Comparison of ENCODE assay signal across 9 cellular contexts in the genomic region with DNA sequence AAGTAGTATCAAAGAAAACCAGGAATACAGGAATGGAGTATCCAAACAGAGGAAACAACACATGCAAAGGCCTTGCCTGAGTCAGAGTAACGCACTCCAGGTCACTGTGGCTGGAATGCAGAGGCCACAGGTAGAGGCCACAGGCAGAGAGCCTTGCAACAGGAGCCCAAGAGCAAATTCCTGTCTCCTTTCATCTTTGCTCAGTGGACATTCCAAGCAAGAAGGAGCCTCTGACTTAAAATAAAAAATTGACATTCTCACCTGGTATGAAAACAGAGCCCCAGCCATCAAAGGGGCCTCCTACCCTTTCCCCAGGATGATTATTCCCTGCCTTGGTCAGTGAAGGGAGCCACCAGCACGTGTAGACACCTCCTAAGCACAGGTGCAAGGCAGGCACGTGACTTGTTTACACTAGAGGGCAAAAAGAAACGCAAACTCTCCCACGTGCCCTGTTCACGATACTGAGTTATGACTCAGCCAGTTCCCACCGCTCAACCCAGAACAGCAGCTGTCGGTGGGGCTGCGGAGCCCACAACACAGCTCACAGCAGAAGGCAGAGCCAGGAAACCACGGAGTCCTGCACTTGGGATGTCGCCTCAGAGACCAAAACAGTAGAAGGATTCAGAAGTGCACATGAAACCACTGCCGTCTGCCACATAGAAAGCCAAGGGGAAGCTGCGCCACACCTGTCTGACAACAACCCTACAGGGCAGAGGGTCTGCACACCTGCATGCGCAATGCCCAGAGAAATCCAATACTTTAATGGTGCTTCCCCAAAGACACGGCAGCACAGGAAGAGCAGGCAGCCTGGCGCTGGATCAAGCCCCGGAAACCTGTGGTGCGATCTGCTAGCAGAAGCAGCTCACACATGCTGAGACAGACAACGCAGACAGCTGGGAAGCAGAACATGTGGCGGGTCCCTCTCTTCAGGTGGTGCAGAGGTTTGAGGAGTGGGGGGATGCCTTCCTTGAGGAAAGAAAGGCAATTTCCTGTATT. TPM values are rescaled to one million over a fixed set of nuclear protein-coding genes. Genes with fewer than 3 reads are reported as not detected.
DNase-seq lines count a peak whose midpoint lies in the region; ATAC-seq and TF ChIP-seq lines count a peak whose summit lies in the region.
"Had no signal": no experiment of that assay in that cellular context is flagged by ENCODE, and none has a peak within 500 bp of the region (broad histone marks: within the 10 kb centered on the region; RNA-seq: fewer than 3 reads in every experiment).

No MANE protein-coding gene starts in this region.

- H3K36me3 Mint-ChIP-seq in progenitor cell of endocrine pancreas (ENCODE audit: insufficient read depth) = peaks cover 6% of the 10 kb centered on the region

- peak overlapping the region; percentile 43 for H3K9ac ChIP-seq in fibroblast of lung (ENCODE audit: insufficient read depth, low read length)

- peaks cover 41% of the 10 kb centered on the region for H3K4me1 Mint-ChIP-seq in progenitor cell of endocrine pancreas (ENCODE audit: low read depth)

- no peak overlapping the region for H3K4me3 ChIP-seq in fibroblast of lung (replicated peaks in 1 of 4; ENCODE audit: control extremely low read depth in 1 of 4, insufficient read depth in 1 of 4, low read depth in 3 of 4, low read length in 4 of 4)

- peak overlapping the region; percentile 96 for H3K27ac Mint-ChIP-seq in progenitor cell of endocrine pancreas

- H3K27me3 Mint-ChIP-seq in progenitor cell of endocrine pancreas = no peaks in the 10 kb centered on the region

- TF ChIP-seq CTCF in C4-2B (conservative IDR thresholded peaks at IDR 0.05) (no peak), fibroblast of lung (conservative IDR thresholded peaks at IDR 0.05 in 1 of 2, IDR thresholded peaks at IDR 0.05 in 1 of 2; ENCODE audit: low read depth in 1 of 2, low read length in 2 of 2) (no peak), progenitor cell of endocrine pancreas (IDR thresholded peaks at IDR 0.05; ENCODE audit: unreplicated experiment) (no peak)

- H3K36me3 ChIP-seq in fibroblast of lung (ENCODE audit: control insufficient read depth, insufficient read depth, low read length) = no peaks in the 10 kb centered on the region

- H3K4me3 Mint-ChIP-seq in progenitor cell of endocrine pancreas (ENCODE audit: low read depth) = peak overlapping the region; percentile 37

- peak overlapping the region; percentile 53 for H3K4me2 ChIP-seq in fibroblast of lung (ENCODE audit: extremely low read depth, insufficient read depth, low read length)

- no peaks in the 10 kb centered on the region for H4K20me1 ChIP-seq in fibroblast of lung (ENCODE audit: control insufficient read depth, extremely low read depth, insufficient read depth, low read length)

- peak overlapping the region; percentile 33 for H3K27ac ChIP-seq in C4-2B
- H3K27ac ChIP-seq in fibroblast of lung (ENCODE audit: insufficient read depth, low read length) = peak overlapping the region; percentile 80
- H3K27ac ChIP-seq: HL-60 had no signal

- ATAC-seq in GM19395 (IDR thresholded peaks at IDR 0.05; ENCODE audit: unreplicated experiment) = peak; percentile 95
- ATAC-seq in HG03460 (IDR thresholded peaks at IDR 0.05; ENCODE audit: unreplicated experiment) = peak; percentile 95

- H3K9me3 Mint-ChIP-seq in progenitor cell of endocrine pancreas (ENCODE audit: low read depth) = no peaks in the 10 kb centered on the region

- H3K27me3 ChIP-seq in fibroblast of lung (ENCODE audit: control insufficient read depth, insufficient read depth, low read length) = no peaks in the 10 kb centered on the region

- H3K4me1 ChIP-seq in fibroblast of lung (ENCODE audit: control insufficient read depth, extremely low read depth, insufficient read depth, low read length) = peaks cover 43% of the 10 kb centered on the region

- DNase-seq in NCI-H774 (lab: John Stamatoyannopoulos, UW) (peak; percentile 47), fibroblast of lung (ENCODE audit: low read depth in 2 of 2) (peak; percentile 84 to 91), progenitor cell of endocrine pancreas (ENCODE audit: low spot score, unreplicated experiment) (peak; percentile 20), hepatic stellate cell (ENCODE audit: low spot score) (no peak)
- DNase-seq in activated T-cell treated with anti-CD3 and anti-CD28 coated beads, Interleukin-2, amount 50 U/mL, for 48 hours = peak; percentile 46 to 57

- no peaks in the 10 kb centered on the region for H3K9me3 ChIP-seq in fibroblast of lung (ENCODE audit: control insufficient read depth, insufficient read depth, low read depth, low read length)

- no peak overlapping the region for H2AFZ ChIP-seq in fibroblast of lung (ENCODE audit: low read length)

- no peaks in the 10 kb centered on the region for H3K79me2 ChIP-seq in fibroblast of lung (ENCODE audit: control insufficient read depth, insufficient read depth, low read length)

RNA-seq across cellular contexts. Expression of gene ITGB5, which starts 52.1 kb away (rescaled TPM):
- total RNA-seq in fibroblast of lung (135 and 196 TPM in 2 replicates), progenitor cell of endocrine pancreas (58.8 and 65.4 TPM in 2 replicates)
- polyA plus RNA-seq in fibroblast of lung = 99.7 and 121 TPM in 2 replicates
- polyA plus RNA-seq in fibroblast of lung (2012) = 148 and 196 TPM in 2 replicates
- 316 and 374 TPM in 2 replicates for polyA minus RNA-seq in fibroblast of lung (ENCODE audit: low replicate concordance)
